20 cellular contexts compared by ENCODE assay signal in the genomic region with DNA sequence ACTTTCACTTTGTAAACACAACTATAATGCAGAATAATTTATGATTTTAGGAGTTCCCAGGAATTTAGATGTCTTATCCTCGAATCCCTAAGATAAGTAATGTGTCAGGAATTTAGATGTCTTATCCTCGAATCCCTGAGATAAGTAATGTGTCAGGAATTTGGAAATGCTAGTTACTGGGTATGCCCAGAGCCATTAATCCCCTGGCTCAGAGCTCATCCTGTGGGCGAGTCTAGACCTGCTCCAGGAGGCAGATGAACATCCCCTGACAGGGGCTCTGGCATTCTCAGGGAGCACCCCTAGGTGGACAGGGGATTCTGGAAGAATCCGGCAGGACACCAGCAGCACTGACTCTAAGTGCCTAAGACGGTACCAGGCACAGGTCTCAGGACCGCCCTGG.
DNase-seq lines count a peak whose midpoint lies in the region; ATAC-seq and TF ChIP-seq lines count a peak whose summit lies in the region.
"Had no signal": no experiment of that assay in that cellular context is flagged by ENCODE, and none has a peak within 500 bp of the region (broad histone marks: within the 10 kb centered on the region; RNA-seq: fewer than 3 reads in every experiment).

No MANE protein-coding gene starts in this region.

- no peak overlapping the region for H3K4me3 ChIP-seq in RWPE2 (ENCODE audit: severe bottlenecking)
- H3K4me3 ChIP-seq in upper lobe of left lung = no peak overlapping the region
- H3K4me3 ChIP-seq: lower lobe of right lung had no signal

- no peaks in the 10 kb centered on the region for H3K9me3 ChIP-seq in RWPE2 (ENCODE audit: severe bottlenecking)
- no peaks in the 10 kb centered on the region for H3K9me3 ChIP-seq in upper lobe of left lung
- H3K9me3 ChIP-seq: lower lobe of right lung had no signal

- H3K4me1 ChIP-seq in RWPE2 (ENCODE audit: insufficient read depth, poor library complexity, severe bottlenecking) = peaks cover 36% of the 10 kb centered on the region
- no peaks in the 10 kb centered on the region for H3K4me1 ChIP-seq in upper lobe of left lung
- H3K4me1 ChIP-seq: lower lobe of right lung had no signal

- H3K4me1 Mint-ChIP-seq in HFFc6 (ENCODE audit: low read depth) = peaks cover 71% of the 10 kb centered on the region
- H3K4me1 Mint-ChIP-seq: activated CD4-positive, alpha-beta memory T cell treated with anti-CD3 and anti-CD28 coated beads, Interleukin-2, amount 10 ng/mL, durations not matched to agents 7 days and 5 days had no signal

- no peak for TF ChIP-seq POLR2A in upper lobe of left lung (IDR thresholded peaks at IDR 0.05)

- peaks cover 15% of the 10 kb centered on the region for H3K36me3 Mint-ChIP-seq in HFFc6 (ENCODE audit: low read depth)

- H3K36me3 ChIP-seq in RWPE2 (ENCODE audit: low read depth) (no peaks in the 10 kb centered on the region), upper lobe of left lung (no peaks in the 10 kb centered on the region)
- H3K36me3 ChIP-seq: lower lobe of right lung had no signal

- peaks cover 7% of the 10 kb centered on the region for H3K9me3 Mint-ChIP-seq in HFFc6
- H3K9me3 Mint-ChIP-seq: activated CD4-positive, alpha-beta memory T cell treated with anti-CD3 and anti-CD28 coated beads, Interleukin-2, amount 10 ng/mL, durations not matched to agents 7 days and 5 days; activated naive CD4-positive, alpha-beta T cell treated with anti-CD3 and anti-CD28 coated beads for 36 hours; immature natural killer cell had no signal

- H3K27ac Mint-ChIP-seq in HFFc6 = peak overlapping the region; percentile 79
- H3K27ac Mint-ChIP-seq: activated CD4-positive, alpha-beta memory T cell treated with anti-CD3 and anti-CD28 coated beads, Interleukin-2, amount 10 ng/mL, durations not matched to agents 7 days and 5 days; activated naive CD4-positive, alpha-beta T cell treated with anti-CD3 and anti-CD28 coated beads for 36 hours had no signal

- H3K27me3 Mint-ChIP-seq in HFFc6 (ENCODE audit: insufficient read depth) = no peaks in the 10 kb centered on the region; the same call in 1 of the 2 replicates
- H3K27me3 Mint-ChIP-seq: activated CD4-positive, alpha-beta memory T cell treated with anti-CD3 and anti-CD28 coated beads, Interleukin-2, amount 10 ng/mL, durations not matched to agents 7 days and 5 days had no signal

- no peak for TF ChIP-seq EP300 in upper lobe of left lung (IDR thresholded peaks at IDR 0.05)

- TF ChIP-seq CTCF in HFFc6 (IDR thresholded peaks at IDR 0.05) = no peak
- peak; percentile 27 for TF ChIP-seq CTCF in RWPE2 (IDR thresholded peaks at IDR 0.05; ENCODE audit: poor library complexity, severe bottlenecking)
- no peak for TF ChIP-seq CTCF in upper lobe of left lung (IDR thresholded peaks at IDR 0.05)

- H3K4me3 Mint-ChIP-seq in HFFc6 = no peak overlapping the region
- H3K4me3 Mint-ChIP-seq: activated CD4-positive, alpha-beta memory T cell treated with anti-CD3 and anti-CD28 coated beads, Interleukin-2, amount 10 ng/mL, durations not matched to agents 7 days and 5 days; activated naive CD4-positive, alpha-beta T cell treated with anti-CD3 and anti-CD28 coated beads for 36 hours; immature natural killer cell had no signal

- H3K27me3 ChIP-seq in RWPE2 (ENCODE audit: insufficient read depth, poor library complexity, severe bottlenecking) (no peaks in the 10 kb centered on the region), upper lobe of left lung (no peaks in the 10 kb centered on the region)

- ATAC-seq in RWPE2 (ENCODE audit: low read depth) = peak; percentile 95
- ATAC-seq in upper lobe of left lung (ENCODE audit: low FRiP score in 2 of 2) = no peak

- DNase-seq in A172 (ENCODE audit: low spot score) (peak; percentile 85), HFFc6 (peak; percentile 48), RWPE2 (ENCODE audit: low spot score) (peak; percentile 96), islet precursor cell (peak; percentile 67), NCI-H345 treated with DMSO at 0.1 percent for 48 hours (lab: John Stamatoyannopoulos, UW; ENCODE audit: unreplicated experiment) (no peak), SIG-M5 treated with dmso at 0.1 percent for 504 hours (lab: John Stamatoyannopoulos, UW; ENCODE audit: unreplicated experiment) (no peak), upper lobe of left lung (no peak)
- DNase-seq in activated naive CD4-positive, alpha-beta T cell treated with anti-CD3 and anti-CD28 coated beads, Interleukin-2, amount 50 U/mL, for 16 hours = no peak
- DNase-seq: activated CD4-positive, alpha-beta memory T cell treated with anti-CD3 and anti-CD28 coated beads, Interleukin-2, amount 10 ng/mL, durations not matched to agents 7 days and 5 days; activated CD4-positive, CD25-positive, alpha-beta regulatory T cell; activated naive CD4-positive, alpha-beta T cell treated with anti-CD3 and anti-CD28 coated beads for 36 hours; aorta; C1 segment of cervical spinal cord; effector memory CD4-positive, alpha-beta T cell; immature natural killer cell; KG1; lower lobe of right lung; NCI-H1105; NCI-H510A treated with DMSO at 0.1 percent for 48 hours; retina had no signal

- WGBS in upper lobe of left lung, 2 donors = 65 to 77% methylated on average over 4 to 6 of the region's 6 CpGs

- peak overlapping the region; percentile 97 for H3K27ac ChIP-seq in RWPE2 (ENCODE audit: poor library complexity, severe bottlenecking)
- no peak overlapping the region for H3K27ac ChIP-seq in upper lobe of left lung
- H3K27ac ChIP-seq: lower lobe of right lung had no signal

Comparison
In these comparisons a context has a peak if more than half of its experiments do, and no peak if none do; other contexts are left out.
1. DNase-seq: peak in A172 (single experiment), HFFc6 (single experiment), RWPE2 (single experiment) and islet precursor cell (single experiment); none in NCI-H345 treated with DMSO at 0.1 percent for 48 hours (single experiment), activated naive CD4-positive, alpha-beta T cell treated with anti-CD3 and anti-CD28 coated beads, Interleukin-2, amount 50 U/mL, for 16 hours (single experiment), SIG-M5 treated with dmso at 0.1 percent for 504 hours (single experiment) and upper lobe of left lung (0 of 2).